ENCODE assay signal across 9 cellular contexts in genomic region chr16:53775821-53776431, GRCh38.
DNase-seq lines count a peak whose midpoint lies in the region; ATAC-seq and TF ChIP-seq lines count a peak whose summit lies in the region.
"Had no signal": no experiment of that assay in that cellular context is flagged by ENCODE, and none has a peak within 500 bp of the region (broad histone marks: within the 10 kb centered on the region; RNA-seq: fewer than 3 reads in every experiment).

No MANE protein-coding gene starts in this region.

- TF ChIP-seq POLR2A in right lobe of liver (IDR thresholded peaks at IDR 0.05) = no peak

- CTCF ChIA-PET in AG04449 (lab: Yijun Ruan, JAX) = interaction anchor here (1.0 to 5.4 kb wide), 9 partner anchors 9 to 507 kb away, joined by 3 to 54 read pairs (median 8); no protein-coding TSS in a partner anchor
- CTCF ChIA-PET in naive thymus-derived CD4-positive, alpha-beta T cell (lab: Charles Lee) = interaction anchor here (0.6 to 2.6 kb wide), 2 partner anchors 832 to 1689 kb away, joined by 3 to 7 read pairs; no protein-coding TSS in a partner anchor

- no peaks in the 10 kb centered on the region for H3K9me3 Mint-ChIP-seq in activated T-cell treated with anti-CD3 and anti-CD28 coated beads, Interleukin-2, amount 50 U/mL, for 4 hours
- H3K9me3 Mint-ChIP-seq in naive thymus-derived CD4-positive, alpha-beta T cell = no peaks in the 10 kb centered on the region
- no peaks in the 10 kb centered on the region for H3K9me3 Mint-ChIP-seq in endothelial cell (ENCODE audit: unreplicated experiment)

- H3K4me3 ChIP-seq in AG04449 (ENCODE audit: low read depth, low read length) (no peak overlapping the region), astrocyte of the spinal cord (ENCODE audit: low read depth, low read length) (no peak overlapping the region), right lobe of liver (no peak overlapping the region)
- H3K4me3 ChIP-seq in naive thymus-derived CD4-positive, alpha-beta T cell (ENCODE audit: low read length) = no peak overlapping the region

- no peaks in the 10 kb centered on the region for H3K9me3 ChIP-seq in right lobe of liver
- no peaks in the 10 kb centered on the region for H3K9me3 ChIP-seq in naive thymus-derived CD4-positive, alpha-beta T cell (ENCODE audit: control insufficient read depth in 2 of 3, low read length in 3 of 3)

- peak overlapping the region in 1 of 3 donors; percentile 1 for H3K27ac ChIP-seq in right lobe of liver
- no peak overlapping the region for H3K27ac ChIP-seq in naive thymus-derived CD4-positive, alpha-beta T cell (ENCODE audit: low read depth, low read length)

- no peak overlapping the region for H3K4me3 Mint-ChIP-seq in activated T-cell treated with anti-CD3 and anti-CD28 coated beads, Interleukin-2, amount 50 U/mL, for 4 hours
- peak overlapping the region in 1 of 10 donors; percentile 4 for H3K4me3 Mint-ChIP-seq in naive thymus-derived CD4-positive, alpha-beta T cell
- H3K4me3 Mint-ChIP-seq in endothelial cell (ENCODE audit: unreplicated experiment) = no peak overlapping the region

- no peak for TF ChIP-seq CTCF in AG04449 (IDR thresholded peaks at IDR 0.05; ENCODE audit: insufficient read depth, low read length, missing control alignments)
- TF ChIP-seq CTCF in astrocyte of the spinal cord (IDR thresholded peaks at IDR 0.05; ENCODE audit: low read depth, low read length) = no peak
- TF ChIP-seq CTCF in right lobe of liver (IDR thresholded peaks at IDR 0.05) = no peak
- no peak for TF ChIP-seq CTCF in endothelial cell (IDR thresholded peaks at IDR 0.05; ENCODE audit: unreplicated experiment)

- TF ChIP-seq EP300 in Ishikawa (IDR thresholded peaks at IDR 0.05; ENCODE audit: borderline replicate concordance) = no peak

- no peaks in the 10 kb centered on the region for H3K27me3 Mint-ChIP-seq in activated T-cell treated with anti-CD3 and anti-CD28 coated beads, Interleukin-2, amount 50 U/mL, for 4 hours (ENCODE audit: low read depth)
- no peaks in the 10 kb centered on the region for H3K27me3 Mint-ChIP-seq in naive thymus-derived CD4-positive, alpha-beta T cell
- H3K27me3 Mint-ChIP-seq in endothelial cell (ENCODE audit: unreplicated experiment) = no peaks in the 10 kb centered on the region

- whole genome bisulfite sequencing in right lobe of liver (ENCODE audit: insufficient coverage, low coverage, low lambda C conversion rate, missing lambda C conversion rate) = 18% methylated on average over 7 of the region's 7 CpGs

- H3K4me1 ChIP-seq in right lobe of liver = peaks cover 0 to 35% (median 16%) of the 10 kb centered on the region in 4 donors
- peaks cover 0 to 4% of the 10 kb centered on the region in 2 donors for H3K4me1 ChIP-seq in naive thymus-derived CD4-positive, alpha-beta T cell (ENCODE audit: control insufficient read depth in 2 of 2, insufficient read depth in 2 of 2, low read length in 2 of 2)

- TF ChIP-seq RAD21 in Ishikawa (IDR thresholded peaks at IDR 0.05; ENCODE audit: low read depth) = no peak

- POLR2A ChIA-PET in AG04449 (lab: Yijun Ruan, JAX) = interaction anchor here (0.7 to 1.5 kb wide), 4 partner anchors 34 to 46 kb away, joined by 3 to 5 read pairs (median 4); no protein-coding TSS in a partner anchor
- POLR2A ChIA-PET in naive thymus-derived CD4-positive, alpha-beta T cell (lab: Charles Lee) = no interaction called here

- no peak overlapping the region for H3K27ac Mint-ChIP-seq in naive thymus-derived CD4-positive, alpha-beta T cell
- H3K27ac Mint-ChIP-seq in endothelial cell (ENCODE audit: unreplicated experiment) = no peak overlapping the region

- H3K4me1 Mint-ChIP-seq in activated T-cell treated with anti-CD3 and anti-CD28 coated beads, Interleukin-2, amount 50 U/mL, for 4 hours (ENCODE audit: low read depth) = peaks cover 27% of the 10 kb centered on the region
- H3K4me1 Mint-ChIP-seq in naive thymus-derived CD4-positive, alpha-beta T cell = peaks cover 17 to 42% (median 25%) of the 10 kb centered on the region in 7 donors
- H3K4me1 Mint-ChIP-seq in endothelial cell (ENCODE audit: unreplicated experiment) = peaks cover 8% of the 10 kb centered on the region

- peak; percentile 70 to 78 (median 78) for ATAC-seq in right lobe of liver
- ATAC-seq in activated T-cell treated with anti-CD3 and anti-CD28 coated beads, Interleukin-2, amount 50 U/mL, for 4 hours = no peak
- ATAC-seq in naive thymus-derived CD4-positive, alpha-beta T cell = no peak

- in situ Hi-C loops in astrocyte of the spinal cord (cut with HindIII; ENCODE audit: low sequenced_read_pairs) = no loop called here

- DNase-seq in AG04449 (ENCODE audit: low read depth, low spot score) = peak; percentile 94
- DNase-seq in astrocyte of the spinal cord (ENCODE audit: low read depth, low spot score) = peak; percentile 90
- peak in 2 of 3 donors; percentile 29 to 48 for DNase-seq in right lobe of liver
- no peak for DNase-seq in activated T-cell treated with anti-CD3 and anti-CD28 coated beads, Interleukin-2, amount 50 U/mL, for 4 hours
- DNase-seq in NCI-H526 treated with DMSO at 0.1 percent for 48 hours (lab: John Stamatoyannopoulos, UW) = no peak
- DNase-seq in naive thymus-derived CD4-positive, alpha-beta T cell = no peak
- DNase-seq in endothelial cell (ENCODE audit: low spot score) = no peak
- DNase-seq: RPMI8226 had no signal

- no peaks in the 10 kb centered on the region for H3K27me3 ChIP-seq in right lobe of liver
- H3K27me3 ChIP-seq in naive thymus-derived CD4-positive, alpha-beta T cell (ENCODE audit: control insufficient read depth in 2 of 2, insufficient read depth in 2 of 2, low read length in 2 of 2) = no peaks in the 10 kb centered on the region

- intact Hi-C loops in right lobe of liver (cut with DNase I) = no loop called here
- intact Hi-C loops in naive thymus-derived CD4-positive, alpha-beta T cell (cut with micrococcal nuclease) = loop anchor here in 1 of 2 donors (10.0 kb wide), 2 partner anchors 109 to 1149 kb away; no protein-coding TSS in a partner anchor

- no peaks in the 10 kb centered on the region for H3K36me3 Mint-ChIP-seq in activated T-cell treated with anti-CD3 and anti-CD28 coated beads, Interleukin-2, amount 50 U/mL, for 4 hours (ENCODE audit: insufficient read depth)
- no peaks in the 10 kb centered on the region for H3K36me3 Mint-ChIP-seq in naive thymus-derived CD4-positive, alpha-beta T cell
- H3K36me3 Mint-ChIP-seq in endothelial cell (ENCODE audit: low read depth, unreplicated experiment) = no peaks in the 10 kb centered on the region

- no peaks in the 10 kb centered on the region for H3K36me3 ChIP-seq in right lobe of liver
- no peaks in the 10 kb centered on the region for H3K36me3 ChIP-seq in naive thymus-derived CD4-positive, alpha-beta T cell (ENCODE audit: control insufficient read depth in 2 of 3, insufficient read depth in 3 of 3, low read length in 3 of 3)

TF ChIP-seq in Ishikawa, 13 proteins besides CTCF, POLR2A, EP300 and RAD21:
- TF ChIP-seq TAF1 (IDR thresholded peaks at IDR 0.05; ENCODE audit: low read depth) = no peak
- 0 out of 2 replicates have a peak, but pooled peaks have one; percentile 21 for TF ChIP-seq NFIC (IDR thresholded peaks at IDR 0.05)
- TF ChIP-seq TEAD4 (IDR thresholded peaks at IDR 0.05) = peak; percentile 57; the same call in 1 of the 2 replicates
- TF ChIP-seq USF1 (IDR thresholded peaks at IDR 0.05) = no peak
- no peak for TF ChIP-seq TCF12 (IDR thresholded peaks at IDR 0.05; ENCODE audit: low read depth)
- no peak for TF ChIP-seq MAX (IDR thresholded peaks at IDR 0.05)
- TF ChIP-seq REST (IDR thresholded peaks at IDR 0.05; ENCODE audit: low read depth) = no peak
- TF ChIP-seq CEBPB (IDR thresholded peaks at IDR 0.05) = peak; percentile 92
- TF ChIP-seq EGR1 (IDR thresholded peaks at IDR 0.05) = no peak
- no peak for TF ChIP-seq YY1 (IDR thresholded peaks at IDR 0.05; ENCODE audit: low read depth)
- no peak for TF ChIP-seq CREB1 (IDR thresholded peaks at IDR 0.05; ENCODE audit: low read depth)
- TF ChIP-seq FOXM1 (IDR thresholded peaks at IDR 0.05; ENCODE audit: borderline replicate concordance, low read depth) = no peak
- no peak for TF ChIP-seq ZBTB7A (IDR thresholded peaks at IDR 0.05; ENCODE audit: low read depth)

Comparison
In these comparisons a context has a peak if more than half of its experiments do, and no peak if none do; other contexts are left out.
1. DNase-seq: peak in AG04449 (single experiment), astrocyte of the spinal cord (single experiment) and right lobe of liver (2 of 3); none in activated T-cell treated with anti-CD3 and anti-CD28 coated beads, Interleukin-2, amount 50 U/mL, for 4 hours (single experiment), NCI-H526 treated with DMSO at 0.1 percent for 48 hours (single experiment), naive thymus-derived CD4-positive, alpha-beta T cell (0 of 9) and endothelial cell (single experiment).
2. ATAC-seq: peak in right lobe of liver (4 of 4); none in activated T-cell treated with anti-CD3 and anti-CD28 coated beads, Interleukin-2, amount 50 U/mL, for 4 hours (0 of 2) and naive thymus-derived CD4-positive, alpha-beta T cell (single experiment).